In the genomic region with DNA sequence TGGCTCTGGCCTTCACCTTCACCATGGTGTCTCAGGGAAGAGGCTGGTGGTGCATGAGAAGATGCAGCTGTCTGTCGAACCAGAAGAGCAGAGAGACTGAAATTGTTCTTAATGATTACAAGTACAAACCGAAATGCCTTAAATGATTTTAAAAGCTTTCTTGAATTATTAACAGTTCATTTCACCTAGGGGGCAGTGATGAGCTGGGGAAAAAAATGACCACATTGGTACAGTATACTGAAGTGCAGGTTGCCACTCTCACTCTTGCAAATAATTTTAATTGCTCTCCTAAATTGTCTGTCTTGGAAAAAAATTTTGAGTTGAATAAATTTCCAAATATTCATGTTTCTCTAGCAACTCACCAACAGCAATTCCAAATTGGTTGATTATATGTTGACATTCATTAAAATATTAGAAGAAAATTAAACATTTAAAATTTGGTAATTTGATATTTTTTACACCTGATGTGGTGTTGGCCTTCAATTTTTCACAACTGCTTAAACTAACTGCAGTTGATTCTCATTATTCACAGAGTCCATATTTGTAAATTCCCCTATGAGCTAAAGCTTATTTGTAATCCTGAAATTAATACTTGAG, we compare ENCODE assay signal across 11 cellular contexts.
DNase-seq lines count a peak whose midpoint lies in the region; ATAC-seq and TF ChIP-seq lines count a peak whose summit lies in the region.
"Had no signal": no experiment of that assay in that cellular context is flagged by ENCODE, and none has a peak within 500 bp of the region (broad histone marks: within the 10 kb centered on the region; RNA-seq: fewer than 3 reads in every experiment).

No MANE protein-coding gene starts in this region.

- TF ChIP-seq CTCF in endodermal cell (conservative IDR thresholded peaks at IDR 0.05) (peak; percentile 82), spleen (IDR thresholded peaks at IDR 0.05 in 8 of 11, conservative IDR thresholded peaks at IDR 0.05 in 3 of 11) (no peak)

- H3K27me3 Mint-ChIP-seq in endodermal cell (ENCODE audit: insufficient read depth): no peaks in the 10 kb centered on the region
- H3K27me3 Mint-ChIP-seq: CD4-positive, CD25-positive, alpha-beta regulatory T cell had no signal

- TF ChIP-seq POLR2A in spleen (IDR thresholded peaks at IDR 0.05): no peak

- H3K36me3 Mint-ChIP-seq in endodermal cell (ENCODE audit: low read depth): peaks cover 6% of the 10 kb centered on the region
- H3K36me3 Mint-ChIP-seq: CD4-positive, CD25-positive, alpha-beta regulatory T cell had no signal

- H3K27ac ChIP-seq in endodermal cell (ENCODE audit: low read depth, low read length): no peak overlapping the region
- H3K27ac ChIP-seq in spleen: no peak overlapping the region
- H3K27ac ChIP-seq: heart right ventricle had no signal

- H3K4me3 ChIP-seq in endodermal cell (ENCODE audit: low read length): no peak overlapping the region
- H3K4me3 ChIP-seq in spleen: no peak overlapping the region
- H3K4me3 ChIP-seq: heart right ventricle had no signal

- WGBS in endodermal cell (ENCODE audit: insufficient coverage in 1 of 2, insufficient read length in 1 of 2), 2 experiments: 67 to 72% methylated on average over 1 to 2 of the region's 2 CpGs
- WGBS in spleen, 5 donors: 65 to 81% (median 76%) methylated on average over 2 of the region's 2 CpGs

- H3K9ac ChIP-seq in endodermal cell (ENCODE audit: extremely low read depth, low read length, poor library complexity, severe bottlenecking): no peak overlapping the region

- H3K27ac Mint-ChIP-seq in endodermal cell: no peak overlapping the region
- H3K27ac Mint-ChIP-seq: activated CD8-positive, alpha-beta T cell treated with anti-CD3 and anti-CD28 coated beads, Interleukin-2, amount 10 ng/mL, durations not matched to agents 7 days and 5 days; CD4-positive, CD25-positive, alpha-beta regulatory T cell had no signal

- no peaks in the 10 kb centered on the region for H3K9me3 Mint-ChIP-seq in endodermal cell

- H3K9me3 ChIP-seq in endodermal cell (ENCODE audit: control insufficient read depth, low read length): no peaks in the 10 kb centered on the region
- no peaks in the 10 kb centered on the region for H3K9me3 ChIP-seq in spleen
- H3K9me3 ChIP-seq: heart right ventricle had no signal

- ATAC-seq in GM18858 (IDR thresholded peaks at IDR 0.05; ENCODE audit: unreplicated experiment): peak; percentile 53
- ATAC-seq: activated CD8-positive, alpha-beta T cell treated with anti-CD3 and anti-CD28 coated beads, Interleukin-2, amount 10 ng/mL, durations not matched to agents 7 days and 5 days; heart right ventricle had no signal

- intact Hi-C loops in spleen (cut with DNase I; ENCODE audit: low total_unique reads): no loop called here

- H3K4me3 Mint-ChIP-seq in endodermal cell: no peak overlapping the region
- H3K4me3 Mint-ChIP-seq: activated CD8-positive, alpha-beta T cell treated with anti-CD3 and anti-CD28 coated beads, Interleukin-2, amount 10 ng/mL, durations not matched to agents 7 days and 5 days; CD4-positive, CD25-positive, alpha-beta regulatory T cell had no signal

- H3K36me3 ChIP-seq in endodermal cell (ENCODE audit: control insufficient read depth, insufficient read depth, low read length) (no peaks in the 10 kb centered on the region), spleen (no peaks in the 10 kb centered on the region)
- H3K36me3 ChIP-seq: heart right ventricle had no signal

- H3K27me3 ChIP-seq in endodermal cell (ENCODE audit: control insufficient read depth, insufficient read depth, low read length, poor library complexity, severe bottlenecking): no peaks in the 10 kb centered on the region
- H3K27me3 ChIP-seq in spleen (replicated peaks in 1 of 7): no peaks in the 10 kb centered on the region
- H3K27me3 ChIP-seq: heart right ventricle had no signal

- no peaks in the 10 kb centered on the region for H3K4me1 ChIP-seq in endodermal cell (ENCODE audit: control insufficient read depth, insufficient read depth, low read length)
- no peaks in the 10 kb centered on the region for H3K4me1 ChIP-seq in spleen
- H3K4me1 ChIP-seq: heart right ventricle had no signal

- DNase-seq in A172 (ENCODE audit: low spot score) (peak; percentile 11), NCI-H69 (lab: John Stamatoyannopoulos, UW) (peak; percentile 11), endodermal cell (peak; percentile 69), NCI-H1048 (lab: John Stamatoyannopoulos, UW) (no peak), spleen (no peak), NCI-H2107 treated with DMSO at 0.1 percent for 48 hours (lab: John Stamatoyannopoulos, UW; ENCODE audit: unreplicated experiment) (no peak)
- no peak for DNase-seq in activated CD4-positive, CD25-positive, alpha-beta regulatory T cell (lab: John Stamatoyannopoulos, UW)
- DNase-seq: activated CD8-positive, alpha-beta T cell treated with anti-CD3 and anti-CD28 coated beads, Interleukin-2, amount 10 ng/mL, durations not matched to agents 7 days and 5 days; CD4-positive, CD25-positive, alpha-beta regulatory T cell; heart right ventricle had no signal

- H3K4me1 Mint-ChIP-seq in endodermal cell: no peaks in the 10 kb centered on the region
- H3K4me1 Mint-ChIP-seq: CD4-positive, CD25-positive, alpha-beta regulatory T cell had no signal

Comparison
In these comparisons a context has a peak if more than half of its experiments do, and no peak if none do; other contexts are left out.
1. DNase-seq: peak in A172 (single experiment), NCI-H69 (single experiment) and endodermal cell (single experiment); none in NCI-H1048 (single experiment), activated CD4-positive, CD25-positive, alpha-beta regulatory T cell (0 of 4), spleen (single experiment) and NCI-H2107 treated with DMSO at 0.1 percent for 48 hours (single experiment).